8 cellular contexts compared by ENCODE assay signal in genomic region chr1:197146108-197147095, GRCh38. TPM values are rescaled to one million over a fixed set of nuclear protein-coding genes. Genes with fewer than 3 reads are reported as not detected.
DNase-seq lines count a peak whose midpoint lies in the region; ATAC-seq and TF ChIP-seq lines count a peak whose summit lies in the region.

Gene ASPM (minus strand): TSS chr1:197146669. CDS start chr1:197146437, 232 bp downstream.

- peak; percentile 90 to 92 for DNase-seq in AML-193 (lab: John Stamatoyannopoulos, UW)
- peak; percentile 97 for DNase-seq in NCI-H460 (ENCODE audit: extremely low read depth, low read depth)
- DNase-seq in cerebellum (ENCODE audit: low spot score) = peak; percentile 94
- peak; percentile 97 for DNase-seq in islet precursor cell
- peak; percentile 89 to 91 (median 90) for DNase-seq in stimulated activated CD4-positive, alpha-beta T cell treated with anti-CD3 and anti-CD28 coated beads, Interleukin-12 subunit alpha, Interleukin-12 subunit beta, amount 100 ng/mL, for 48 hours (ENCODE audit: low read depth in 2 of 3, low spot score in 1 of 3)

- ATAC-seq in HG03432 (IDR thresholded peaks at IDR 0.05; ENCODE audit: unreplicated experiment) = peak; percentile 99
- ATAC-seq in activated CD4-positive, CD25-positive, alpha-beta regulatory T cell treated with anti-CD3 and anti-CD28 coated beads, Interleukin-2, amount 50 U/mL, for 24 hours = peak; percentile 97 to 99

- peak; percentile 51 for TF ChIP-seq POLR2A in GM19193 (IDR thresholded peaks at IDR 0.05; ENCODE audit: extremely low read depth, insufficient read depth, insufficient read length)

RNA-seq across cellular contexts. Expression of gene ASPM, which starts in this region (rescaled TPM):
- total RNA-seq in NCI-H460 (2014; rRNA removed; shearing (Covaris generic)) = 57.8 and 67.7 TPM in 2 replicates
- polyA plus RNA-seq in NCI-H460 (2014; cell fraction: nucleus; rRNA removed) = 62.7 and 98.9 TPM in 2 replicates
- 25.3 TPM for total RNA-seq in cerebellum

Comparison
In these comparisons a context has a peak if more than half of its experiments do, and no peak if none do; other contexts are left out.
1. Peak in every context shown above with its lines: DNase-seq and ATAC-seq.